17 cellular contexts compared by ENCODE assay signal in genomic region chr6:124430741-124431140, GRCh38.
DNase-seq lines count a peak whose midpoint lies in the region; FAIRE-seq and TF ChIP-seq lines count a peak whose summit lies in the region.
"Had no signal": no experiment of that assay in that cellular context is flagged by ENCODE, and none has a peak within 500 bp of the region (broad histone marks: within the 10 kb centered on the region; RNA-seq: fewer than 3 reads in every experiment).

No MANE protein-coding gene starts in this region.

- H3K36me3 ChIP-seq in bronchial epithelial cell (ENCODE audit: control insufficient read depth, insufficient read depth, low read length) = no peaks in the 10 kb centered on the region
- H3K36me3 ChIP-seq in osteoblast (ENCODE audit: insufficient read depth, low read length) = no peaks in the 10 kb centered on the region
- H3K36me3 ChIP-seq in small intestine (ENCODE audit: control insufficient read depth in 2 of 2, insufficient read depth in 2 of 2, low read length in 2 of 2) = no peaks in the 10 kb centered on the region
- H3K36me3 ChIP-seq: BLaER1 had no signal

- no peaks in the 10 kb centered on the region for H3K4me1 ChIP-seq in osteoblast (ENCODE audit: insufficient read depth, low read length)
- no peaks in the 10 kb centered on the region for H3K4me1 ChIP-seq in small intestine (ENCODE audit: control insufficient read depth in 2 of 2, insufficient read depth in 1 of 2, low read depth in 1 of 2, low read length in 1 of 2)
- H3K4me1 ChIP-seq: BLaER1 had no signal

- H3K27me3 ChIP-seq in bronchial epithelial cell (ENCODE audit: control insufficient read depth, insufficient read depth, low read length) = no peaks in the 10 kb centered on the region
- no peaks in the 10 kb centered on the region for H3K27me3 ChIP-seq in osteoblast (ENCODE audit: insufficient read depth, low read length)
- no peaks in the 10 kb centered on the region for H3K27me3 ChIP-seq in small intestine (ENCODE audit: control insufficient read depth in 2 of 2, insufficient read depth in 2 of 2, low read length in 2 of 2)
- H3K27me3 ChIP-seq: BLaER1 had no signal

- H3K9me3 ChIP-seq in osteoblast (ENCODE audit: low read depth, low read length) = no peaks in the 10 kb centered on the region
- no peaks in the 10 kb centered on the region for H3K9me3 ChIP-seq in small intestine (ENCODE audit: control insufficient read depth, low read depth)
- H3K9me3 ChIP-seq: BLaER1 had no signal

- 95 to 97% (median 95%) methylated on average over 6 of the region's 6 CpGs for WGBS in small intestine, 3 donors

- no peaks in the 10 kb centered on the region for H3K79me2 ChIP-seq in osteoblast (ENCODE audit: insufficient read depth, low read length)

- H3K4me2 ChIP-seq in osteoblast (ENCODE audit: insufficient read depth, low read length) = no peak overlapping the region
- H3K4me2 ChIP-seq: BLaER1 had no signal

- FAIRE-seq in bronchial epithelial cell (lab: Jason Lieb, UNC) (no peak), small intestine (lab: Jason Lieb, UNC) (no peak)
- FAIRE-seq: H1 had no signal

- H3K4me3 ChIP-seq in bronchial epithelial cell (ENCODE audit: low read depth, low read length) (no peak overlapping the region), osteoblast (ENCODE audit: insufficient read depth, low read length) (no peak overlapping the region), small intestine (ENCODE audit: low read depth in 1 of 2, low read length in 2 of 2) (no peak overlapping the region)
- H3K4me3 ChIP-seq: BLaER1 had no signal

- TF ChIP-seq CTCF in bronchial epithelial cell (IDR thresholded peaks at IDR 0.05; ENCODE audit: insufficient read depth, low read length, severe bottlenecking) (no peak), osteoblast (IDR thresholded peaks at IDR 0.05; ENCODE audit: extremely low read depth, low read depth, low read length) (no peak)

- H3K27ac ChIP-seq in osteoblast (ENCODE audit: low read depth, low read length) (no peak overlapping the region), small intestine (ENCODE audit: low read depth in 1 of 2, low read length in 1 of 2) (no peak overlapping the region)
- H3K27ac ChIP-seq: BLaER1 had no signal

- H2AFZ ChIP-seq in osteoblast (ENCODE audit: low read length) = no peak overlapping the region

- DNase-seq in LHCN-M2 (ENCODE audit: low read depth) (peak; percentile 10), amniotic epithelial cell (ENCODE audit: low read depth) (peak; percentile 8), bronchial epithelial cell (ENCODE audit: low read depth) (peak; percentile 1), osteoblast (ENCODE audit: insufficient read length, low spot score, missing footprints) (peak; percentile 1), D341Med (ENCODE audit: low spot score) (no peak), DMS53 treated with DMSO at 0.1 percent for 48 hours (lab: John Stamatoyannopoulos, UW; ENCODE audit: unreplicated experiment) (no peak), NCI-H187 (lab: John Stamatoyannopoulos, UW) (no peak), small intestine (no peak)
- DNase-seq: 8988T; Calu3; CD4-positive, alpha-beta memory T cell; DMS 273 treated with DMSO at 0.1 percent for 48 hours; DMS53; GDM1; H9 had no signal

- no peaks in the 10 kb centered on the region for H4K20me1 ChIP-seq in osteoblast (ENCODE audit: insufficient read depth, low read length)
- H4K20me1 ChIP-seq: BLaER1 had no signal

Comparison
In these comparisons a context has a peak if more than half of its experiments do, and no peak if none do; other contexts are left out.
1. DNase-seq: peak in LHCN-M2 (single experiment), amniotic epithelial cell (single experiment), bronchial epithelial cell (single experiment) and osteoblast (single experiment); none in D341Med (single experiment), DMS53 treated with DMSO at 0.1 percent for 48 hours (single experiment), NCI-H187 (0 of 2) and small intestine (single experiment).